ENCODE assay signal across 8 cellular contexts in genomic region chr16:50025544-50025931, GRCh38. TPM values are rescaled to one million over a fixed set of nuclear protein-coding genes. Genes with fewer than 3 reads are reported as not detected.
A peak's percentile ranks its signal among the peaks of the same experiment; 100 is the strongest.
DNase-seq lines count a peak whose midpoint lies in the region; ATAC-seq and TF ChIP-seq lines count a peak whose summit lies in the region.

No MANE protein-coding gene starts in this region.

- H3K36me3 ChIP-seq in CD8-positive, alpha-beta T cell (ENCODE audit: insufficient read depth, low read length): no peaks in the 10 kb centered on the region

- H3K9me3 ChIP-seq in CD8-positive, alpha-beta T cell (ENCODE audit: low read length): no peaks in the 10 kb centered on the region

- H3K27ac ChIP-seq in CD8-positive, alpha-beta T cell (ENCODE audit: low read depth, low read length): peak overlapping the region; percentile 65

- POLR2A ChIA-PET in CD8-positive, alpha-beta T cell (lab: Charles Lee): interaction anchor here (0.9 to 2.9 kb wide), 9 partner anchors 13 to 781 kb away, joined by 3 to 22 read pairs (median 5); partner anchors contain the start of genes HEATR3 and TENT4B

- ATAC-seq in CD8-positive, alpha-beta T cell: peak; percentile 14
- ATAC-seq in GM21526 (IDR thresholded peaks at IDR 0.05; ENCODE audit: low FRiP score, unreplicated experiment) (peak; percentile 5), GM21717 (IDR thresholded peaks at IDR 0.05; ENCODE audit: unreplicated experiment) (no peak), GM18520 (IDR thresholded peaks at IDR 0.05; ENCODE audit: unreplicated experiment) (no peak)

- intact Hi-C loops in CD8-positive, alpha-beta T cell (cut with DNase I, micrococcal nuclease): loop anchor here (1.0 to 10.0 kb wide), 13 partner anchors 40 to 781 kb away; partner anchors contain the start of genes BRD7 (in 1 of the 2), CYLD (in 1 of the 2), HEATR3 (in 1 of the 2) and NKD1 (in 1 of the 2)

- TF ChIP-seq CTCF in CD8-positive, alpha-beta T cell (IDR thresholded peaks at IDR 0.05): no peak

- peak overlapping the region; percentile 97 for H3K4me3 Mint-ChIP-seq in CD8-positive, alpha-beta T cell

- no peaks in the 10 kb centered on the region for H3K9me3 Mint-ChIP-seq in CD8-positive, alpha-beta T cell

- H3K4me1 ChIP-seq in CD8-positive, alpha-beta T cell (ENCODE audit: insufficient read depth, low read length): peaks cover 17% of the 10 kb centered on the region

- H3K4me3 ChIP-seq in CD8-positive, alpha-beta T cell (ENCODE audit: low read depth, low read length): peak overlapping the region; percentile 79
- H3K4me3 ChIP-seq in skeletal muscle cell (ENCODE audit: low read depth, low read length): peak overlapping the region; percentile 95

- peak overlapping the region; percentile 94 for H3K27ac Mint-ChIP-seq in CD8-positive, alpha-beta T cell

- CTCF ChIA-PET in CD8-positive, alpha-beta T cell (lab: Charles Lee): interaction anchor here (0.6 to 4.7 kb wide), 37 partner anchors 9 to 781 kb away, joined by 3 to 68 read pairs (median 4); partner anchors contain the start of gene HEATR3

- H3K27me3 Mint-ChIP-seq in CD8-positive, alpha-beta T cell (ENCODE audit: low read depth): no peaks in the 10 kb centered on the region

- H3K36me3 Mint-ChIP-seq in CD8-positive, alpha-beta T cell: peaks cover 21% of the 10 kb centered on the region

- H3K4me1 Mint-ChIP-seq in CD8-positive, alpha-beta T cell (ENCODE audit: low read depth): peaks cover 29% of the 10 kb centered on the region

- DNase-seq in CD8-positive, alpha-beta T cell: peak in 6 of 7 experiments; percentile 2 to 55 (median 22)
- DNase-seq in NCI-H1105 treated with DMSO at 0.1 percent for 48 hours (lab: John Stamatoyannopoulos, UW) (peak; percentile 65), hepatic stellate cell (ENCODE audit: low spot score) (peak; percentile 26), skeletal muscle cell (ENCODE audit: low read depth) (no peak)
- peak; percentile 24 for DNase-seq in activated naive CD4-positive, alpha-beta T cell treated with Interleukin-2 at 50 U/mL for 16 hours

- H3K27me3 ChIP-seq in CD8-positive, alpha-beta T cell (ENCODE audit: insufficient read depth, low read length): no peaks in the 10 kb centered on the region

RNA-seq across cellular contexts. Expression of gene CNEP1R1, which starts 0.5 kb away (rescaled TPM):
- total RNA-seq in CD8-positive, alpha-beta T cell: 10 to 100 TPM; 37.6 to 41.0 TPM

RNA-seq across cellular contexts. Expression of gene HEATR3, which starts 40.2 kb away (rescaled TPM):
- 10 to 100 TPM in 1 of 2 experiments, 1 to 10 TPM in 1; 9.3 to 11.4 TPM for total RNA-seq in CD8-positive, alpha-beta T cell

Comparison
In these comparisons a context has a peak if more than half of its experiments do, and no peak if none do; other contexts are left out.
1. ATAC-seq: peak in CD8-positive, alpha-beta T cell (single experiment) and GM21526 (single experiment); none in GM21717 (single experiment) and GM18520 (single experiment).